22 cellular contexts compared by ENCODE assay signal in genomic region chr6:22601941-22602340, GRCh38. TPM values are rescaled to one million over a fixed set of nuclear protein-coding genes. Genes with fewer than 3 reads are reported as not detected.
"Had no signal": no experiment of that assay in that cellular context is flagged by ENCODE, and none has a peak within 500 bp of the region (broad histone marks: within the 10 kb centered on the region; RNA-seq: fewer than 3 reads in every experiment).

No MANE protein-coding gene starts in this region.

- DNase-seq: activated CD4-positive, alpha-beta memory T cell treated with anti-CD3 and anti-CD28 coated beads, Interleukin-2, amount 10 ng/mL, durations not matched to agents 7 days and 5 days; activated CD4-positive, alpha-beta T cell treated with anti-CD3 and anti-CD28 coated beads, Interleukin-2, amount 50 U/mL, for 1 hour; activated CD4-positive, CD25-positive, alpha-beta regulatory T cell; activated gamma-delta T cell treated with Interleukin-2 at 50 U/mL for 16 hours; activated naive CD4-positive, alpha-beta T cell treated with anti-CD3 and anti-CD28 coated beads, Interleukin-2, amount 10 ng/mL, durations not matched to agents 7 days and 5 days; activated naive CD8-positive, alpha-beta T cell treated with anti-CD3 and anti-CD28 coated beads, Interleukin-2, amount 10 ng/mL, durations not matched to agents 7 days and 5 days; activated T-cell treated with anti-CD3 and anti-CD28 coated beads for 4 hours; activated T-cell treated with anti-CD3 and anti-CD28 coated beads, Interleukin-2, amount 50 U/mL, for 48 hours; amniotic stem cell; NCI-H1048; NCI-H146; NCI-H187 treated with DMSO at 0.1 percent for 48 hours; NCI-H2081 treated with DMSO at 0.1 percent for 48 hours; NCI-H524; PC-3; SIG-M5; T-cell; T-helper 2 cell; T1000 had no signal

RNA-seq across cellular contexts. Expression of gene HDGFL1, which starts 32.6 kb away (rescaled TPM):
- total RNA-seq: activated CD4-positive, alpha-beta memory T cell treated with anti-CD3 and anti-CD28 coated beads, Interleukin-2, amount 10 ng/mL, durations not matched to agents 7 days and 5 days; activated CD8-positive, alpha-beta memory T cell treated with anti-CD3 and anti-CD28 coated beads for 36 hours; activated naive CD8-positive, alpha-beta T cell treated with anti-CD3 and anti-CD28 coated beads, Interleukin-2, amount 10 ng/mL, durations not matched to agents 7 days and 5 days; activated T-helper 2 cell treated with anti-CD3 and anti-CD28 coated beads, Interferon-gamma antibody, Interleukin-2, Interleukin-4, amounts not matched to agents 10 μg/mL and 5 μg/mL and 100 μg/mL, durations not matched to agents 14 hours and 24 hours and 36 hours; ascending aorta; PC-3; T-cell had no signal
